In the genomic region with DNA sequence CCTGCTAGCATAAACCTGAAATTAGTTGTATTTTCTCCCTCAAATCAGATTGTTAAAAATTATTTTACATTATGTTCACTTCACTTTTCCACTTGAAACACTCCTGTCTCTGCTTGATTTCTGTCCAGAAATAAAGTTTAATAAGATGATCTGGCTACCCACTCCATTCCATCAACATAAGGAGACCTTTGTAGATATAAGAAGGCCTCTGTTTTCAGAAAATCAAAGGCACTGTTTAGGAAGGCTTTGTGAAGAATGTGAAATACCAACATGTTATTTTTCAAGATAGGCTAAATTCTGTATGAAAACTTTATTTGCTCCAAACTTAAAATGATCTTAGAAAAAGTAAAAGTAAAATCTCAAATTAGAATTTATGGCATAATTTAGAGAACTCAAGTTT, we compare ENCODE assay signal across 31 cellular contexts.
"Had no signal": no experiment of that assay in that cellular context is flagged by ENCODE, and none has a peak within 500 bp of the region (broad histone marks: within the 10 kb centered on the region; RNA-seq: fewer than 3 reads in every experiment).

No MANE protein-coding gene starts in this region.

- DNase-seq: activated CD4-positive, alpha-beta memory T cell treated with anti-CD3 and anti-CD28 coated beads for 36 hours; activated CD4-positive, alpha-beta T cell treated with anti-CD3 and anti-CD28 coated beads for 36 hours; activated CD4-positive, alpha-beta T cell treated with anti-CD3 and anti-CD28 coated beads, Interleukin-2, amount 10 ng/mL, durations not matched to agents 24 days and 14 days; activated CD4-positive, CD25-positive, alpha-beta regulatory T cell; activated CD4-positive, CD25-positive, alpha-beta regulatory T cell treated with anti-CD3 and anti-CD28 coated beads, Interleukin-2, amount 50 U/mL, for 72 hours; activated CD8-positive, alpha-beta memory T cell treated with anti-CD3 and anti-CD28 coated beads, Interleukin-2, amount 10 ng/mL, durations not matched to agents 7 days and 5 days; activated CD8-positive, alpha-beta memory T cell treated with anti-CD3 and anti-CD28 coated beads, Interleukin-2, amount 50 U/mL, for 4 hours; activated CD8-positive, alpha-beta T cell treated with anti-CD3 and anti-CD28 coated beads, Interleukin-2, amount 10 ng/mL, durations not matched to agents 7 days and 5 days; activated effector memory CD4-positive, alpha-beta T cell treated with anti-CD3 and anti-CD28 coated beads, Interleukin-2, amount 50 U/mL, for 16 hours; activated naive CD4-positive, alpha-beta T cell; activated naive CD4-positive, alpha-beta T cell treated with anti-CD3 and anti-CD28 coated beads, Interleukin-2, amount 10 ng/mL, durations not matched to agents 7 days and 5 days; activated T-cell treated with anti-CD3 and anti-CD28 coated beads, Interleukin-2, amount 50 U/mL, for 1 hour; activated T-cell treated with anti-CD3 and anti-CD28 coated beads, Interleukin-2, amount 50 U/mL, for 48 hours; adrenal gland; amygdala; aorta; body of pancreas; central memory CD4-positive, alpha-beta T cell; cerebellar nuclear complex; colonic mucosa; effector memory CD4-positive, alpha-beta T cell; esophagus squamous epithelium; head of caudate nucleus; T-helper 1 cell; T-helper 17 cell; T1000 had no signal

- H3K27ac ChIP-seq: adrenal gland, body of pancreas, colonic mucosa, epithelial cell of prostate, esophagus squamous epithelium had no signal

- H3K36me3 ChIP-seq: colonic mucosa had no signal

- H3K9me3 Mint-ChIP-seq: activated CD4-positive, alpha-beta memory T cell treated with anti-CD3 and anti-CD28 coated beads for 36 hours; activated CD4-positive, alpha-beta T cell treated with anti-CD3 and anti-CD28 coated beads, Interleukin-2, amount 10 ng/mL, durations not matched to agents 24 days and 14 days; activated naive CD4-positive, alpha-beta T cell treated with anti-CD3 and anti-CD28 coated beads, Interleukin-2, amount 10 ng/mL, durations not matched to agents 7 days and 5 days; activated naive CD4-positive, alpha-beta T cell treated with anti-CD3 and anti-CD28 coated beads, Interleukin-2, amount 50 U/mL, for 72 hours; activated T-helper 1 cell treated with anti-CD3 and anti-CD28 coated beads, Interleukin-12 subunit alpha, Interleukin-12 subunit beta, Interleukin-2, Interleukin-4 antibody, amounts not matched to agents 30 ng/mL and 10 ng/mL and 1 ng/mL, durations not matched to agents 14 hours and 24 hours and 36 hours; activated T-helper 2 cell treated with anti-CD3 and anti-CD28 coated beads, Interferon-gamma antibody, Interleukin-2, Interleukin-4, amounts not matched to agents 10 μg/mL and 5 μg/mL and 100 μg/mL, durations not matched to agents 14 hours and 24 hours and 36 hours; T-helper 2 cell treated with Interferon-gamma antibody and Interleukin-4, amounts not matched to agents 5 μg/mL and 100 μg/mL, for 36 hours had no signal

- H3K4me3 ChIP-seq: adrenal gland, body of pancreas, colonic mucosa, esophagus squamous epithelium had no signal

- H3K36me3 Mint-ChIP-seq: activated CD4-positive, alpha-beta memory T cell treated with anti-CD3 and anti-CD28 coated beads for 36 hours; activated naive CD4-positive, alpha-beta T cell treated with anti-CD3 and anti-CD28 coated beads, Interleukin-2, amount 10 ng/mL, durations not matched to agents 7 days and 5 days; activated naive CD4-positive, alpha-beta T cell treated with anti-CD3 and anti-CD28 coated beads, Interleukin-2, amount 50 U/mL, for 72 hours had no signal

- H3K4me1 ChIP-seq: colonic mucosa had no signal

- ATAC-seq: activated CD4-positive, alpha-beta T cell treated with anti-CD3 and anti-CD28 coated beads for 36 hours; activated CD8-positive, alpha-beta memory T cell treated with anti-CD3 and anti-CD28 coated beads, Interleukin-2, amount 10 ng/mL, durations not matched to agents 7 days and 5 days; activated CD8-positive, alpha-beta T cell treated with anti-CD3 and anti-CD28 coated beads, Interleukin-2, amount 10 ng/mL, durations not matched to agents 7 days and 5 days; body of pancreas; T-helper 17 cell had no signal

- H3K27me3 ChIP-seq: adrenal gland, body of pancreas, colonic mucosa, esophagus squamous epithelium had no signal

- H3K27ac Mint-ChIP-seq: activated CD4-positive, alpha-beta memory T cell treated with anti-CD3 and anti-CD28 coated beads for 36 hours; activated CD4-positive, alpha-beta T cell treated with anti-CD3 and anti-CD28 coated beads for 36 hours; activated CD4-positive, alpha-beta T cell treated with anti-CD3 and anti-CD28 coated beads, Interleukin-2, amount 10 ng/mL, durations not matched to agents 24 days and 14 days; activated CD8-positive, alpha-beta memory T cell treated with anti-CD3 and anti-CD28 coated beads, Interleukin-2, amount 10 ng/mL, durations not matched to agents 7 days and 5 days; activated CD8-positive, alpha-beta T cell treated with anti-CD3 and anti-CD28 coated beads, Interleukin-2, amount 10 ng/mL, durations not matched to agents 7 days and 5 days; activated naive CD4-positive, alpha-beta T cell treated with anti-CD3 and anti-CD28 coated beads, Interleukin-2, amount 10 ng/mL, durations not matched to agents 7 days and 5 days; activated naive CD4-positive, alpha-beta T cell treated with anti-CD3 and anti-CD28 coated beads, Interleukin-2, amount 50 U/mL, for 72 hours; activated T-helper 1 cell treated with anti-CD3 and anti-CD28 coated beads, Interleukin-12 subunit alpha, Interleukin-12 subunit beta, Interleukin-2, Interleukin-4 antibody, amounts not matched to agents 30 ng/mL and 10 ng/mL and 1 ng/mL, durations not matched to agents 14 hours and 24 hours and 36 hours; activated T-helper 2 cell treated with anti-CD3 and anti-CD28 coated beads, Interferon-gamma antibody, Interleukin-2, Interleukin-4, amounts not matched to agents 10 μg/mL and 5 μg/mL and 100 μg/mL, durations not matched to agents 14 hours and 24 hours and 36 hours; T-helper 17 cell; T-helper 2 cell treated with Interferon-gamma antibody and Interleukin-4, amounts not matched to agents 5 μg/mL and 100 μg/mL, for 36 hours had no signal

- H3K4me3 Mint-ChIP-seq: activated CD4-positive, alpha-beta memory T cell treated with anti-CD3 and anti-CD28 coated beads for 36 hours; activated CD4-positive, alpha-beta T cell treated with anti-CD3 and anti-CD28 coated beads for 36 hours; activated CD4-positive, alpha-beta T cell treated with anti-CD3 and anti-CD28 coated beads, Interleukin-2, amount 10 ng/mL, durations not matched to agents 24 days and 14 days; activated CD8-positive, alpha-beta memory T cell treated with anti-CD3 and anti-CD28 coated beads, Interleukin-2, amount 10 ng/mL, durations not matched to agents 7 days and 5 days; activated CD8-positive, alpha-beta T cell treated with anti-CD3 and anti-CD28 coated beads, Interleukin-2, amount 10 ng/mL, durations not matched to agents 7 days and 5 days; activated naive CD4-positive, alpha-beta T cell treated with anti-CD3 and anti-CD28 coated beads, Interleukin-2, amount 10 ng/mL, durations not matched to agents 7 days and 5 days; activated T-helper 1 cell treated with anti-CD3 and anti-CD28 coated beads, Interleukin-12 subunit alpha, Interleukin-12 subunit beta, Interleukin-2, Interleukin-4 antibody, amounts not matched to agents 30 ng/mL and 10 ng/mL and 1 ng/mL, durations not matched to agents 14 hours and 24 hours and 36 hours; T-helper 17 cell; T-helper 2 cell treated with Interferon-gamma antibody and Interleukin-4, amounts not matched to agents 5 μg/mL and 100 μg/mL, for 36 hours had no signal

- H3K9me3 ChIP-seq: adrenal gland, body of pancreas, colonic mucosa, esophagus squamous epithelium had no signal

- H3K27me3 Mint-ChIP-seq: activated CD4-positive, alpha-beta T cell treated with anti-CD3 and anti-CD28 coated beads for 36 hours had no signal
